In genomic region chr13:95262837-95263381, GRCh38 we compare ENCODE assay signal across 19 cellular contexts. TPM values are rescaled to one million over a fixed set of nuclear protein-coding genes. Genes with fewer than 3 reads are reported as not detected.
DNase-seq lines count a peak whose midpoint lies in the region; ATAC-seq, FAIRE-seq and TF ChIP-seq lines count a peak whose summit lies in the region.
"Had no signal": no experiment of that assay in that cellular context is flagged by ENCODE, and none has a peak within 500 bp of the region (broad histone marks: within the 10 kb centered on the region; RNA-seq: fewer than 3 reads in every experiment).

No MANE protein-coding gene starts in this region.

- H3K4me2 ChIP-seq in GM12878 (ENCODE audit: control insufficient read depth, insufficient read depth) (no peak overlapping the region), mesenchymal stem cell (ENCODE audit: low read length, poor library complexity, severe bottlenecking) (no peak overlapping the region)
- H3K4me2 ChIP-seq: BLaER1 treated with 17β-estradiol and CSF1 and Interleukin-3, amounts not matched to agents 10 nM and 100 nM had no signal

- intact Hi-C loops in GM12878 (cut with micrococcal nuclease; ENCODE audit: unreplicated experiment): loop anchor here (5.0 kb wide), 1 partner anchor 71 kb away; no protein-coding TSS in a partner anchor

- FAIRE-seq in GM12878 (lab: Jason Lieb, UNC) (no peak), small intestine (lab: Jason Lieb, UNC) (no peak)
- FAIRE-seq: GM12891, GM18507, H1, HepG2 had no signal

- peaks cover 8% of the 10 kb centered on the region for H3K79me1 ChIP-seq in mesenchymal stem cell (replicated peaks; ENCODE audit: low read length, poor library complexity, severe bottlenecking)

- POLR2A ChIA-PET in GM12878 (lab: Charles Lee): interaction anchor here (0.5 to 4.9 kb wide), 5 partner anchors 13 to 36 kb away, joined by 3 to 37 read pairs (median 4); partner anchors contain the start of gene ABCC4

- CTCF ChIA-PET in GM12878 (lab: Yijun Ruan, JAX): interaction anchor here (0.5 to 1.7 kb wide), 5 partner anchors 12 to 275 kb away, joined by 3 to 7 read pairs (median 3); no protein-coding TSS in a partner anchor

- H3K27me3 ChIP-seq in GM12878 (replicated peaks in 1 of 2; ENCODE audit: control insufficient read depth in 2 of 2, insufficient read depth in 2 of 2, low read length in 1 of 2) (no peaks in the 10 kb centered on the region), mesenchymal stem cell (ENCODE audit: control insufficient read depth in 1 of 2, insufficient read depth in 1 of 2, low read length in 2 of 2) (no peaks in the 10 kb centered on the region), small intestine (ENCODE audit: control insufficient read depth in 2 of 2, insufficient read depth in 2 of 2, low read length in 2 of 2) (no peaks in the 10 kb centered on the region), Peyer's patch (no peaks in the 10 kb centered on the region)
- H3K27me3 ChIP-seq: BLaER1 treated with 17β-estradiol and CSF1 and Interleukin-3, amounts not matched to agents 10 nM and 100 nM had no signal

- TF ChIP-seq CTCF in GM12878 (IDR thresholded peaks at IDR 0.05 in 2 of 3, conservative IDR thresholded peaks at IDR 0.05 in 1 of 3; ENCODE audit: control insufficient read depth in 2 of 3, extremely low read depth in 1 of 3, insufficient read depth in 1 of 3, low read depth in 3 of 3, low read length in 3 of 3) (no peak), Peyer's patch (IDR thresholded peaks at IDR 0.05) (no peak)

- 79% methylated on average over 9 of the region's 9 CpGs for WGBS in GM12878 (ENCODE audit: insufficient coverage, insufficient replicate concordance, low lambda C conversion rate, missing lambda C conversion rate)
- 100% methylated on average over 6 of the region's 9 CpGs for WGBS in mesenchymal stem cell
- 46 to 74% (median 57%) methylated on average over 9 of the region's 9 CpGs for WGBS in small intestine, 3 donors

- H2BK5ac ChIP-seq in mesenchymal stem cell (ENCODE audit: low read depth, low read length, poor library complexity, severe bottlenecking): no peak overlapping the region

- H2BK120ac ChIP-seq in mesenchymal stem cell (ENCODE audit: low read depth, low read length): no peak overlapping the region

- DNase-seq in Caki2 (ENCODE audit: low read depth) (peak; percentile 51), GM12878 (ENCODE audit: low read depth, low spot score) (no peak), mesenchymal stem cell (no peak), small intestine (peak; percentile 47), Peyer's patch (no peak), pons (ENCODE audit: low spot score) (no peak)
- DNase-seq: 8988T; CD8-positive, alpha-beta T cell; DMS 273 treated with DMSO at 0.1 percent for 48 hours; DMS53; DND-41; EL; H9 had no signal

- no peak overlapping the region for H3K23ac ChIP-seq in mesenchymal stem cell (ENCODE audit: low read length in 2 of 2)

- H3K36me3 ChIP-seq in GM12878 (ENCODE audit: control insufficient read depth in 2 of 2, insufficient read depth in 2 of 2, low read length in 1 of 2) (peaks cover 0 to 9% of the 10 kb centered on the region in 2 experiments; a peak in 3 of 4 replicates), mesenchymal stem cell (ENCODE audit: control insufficient read depth in 1 of 2, insufficient read depth in 2 of 2, low read depth in 1 of 2, low read length in 2 of 2) (peaks cover 4 to 27% of the 10 kb centered on the region in 2 experiments), small intestine (ENCODE audit: control insufficient read depth in 2 of 2, insufficient read depth in 2 of 2, low read length in 2 of 2) (no peaks in the 10 kb centered on the region), Peyer's patch (no peaks in the 10 kb centered on the region)

- H2AFZ ChIP-seq in GM12878 (ENCODE audit: control insufficient read depth, low read depth, low read length): no peak overlapping the region
- H2AFZ ChIP-seq in mesenchymal stem cell (ENCODE audit: low read depth, low read length): no peak overlapping the region

- no TSS peak for BruUV-seq in GM12878 (replicated peaks; lab: Mats Ljungman, UMichigan)

- H3K18ac ChIP-seq in mesenchymal stem cell (ENCODE audit: low read depth in 1 of 2, low read length in 2 of 2): peak overlapping the region in 1 of 2 experiments; percentile 46

- peaks cover 4% of the 10 kb centered on the region; the same call in 2 of the 3 replicates for H3K9me3 ChIP-seq in GM12878 (replicated peaks; ENCODE audit: control insufficient read depth, insufficient read depth, low read length)
- H3K9me3 ChIP-seq in mesenchymal stem cell (ENCODE audit: control insufficient read depth, low read length): no peaks in the 10 kb centered on the region
- no peaks in the 10 kb centered on the region for H3K9me3 ChIP-seq in small intestine (ENCODE audit: control insufficient read depth, low read depth)
- H3K9me3 ChIP-seq in Peyer's patch: no peaks in the 10 kb centered on the region

- no peak for TF ChIP-seq POLR2A in GM12878 (IDR thresholded peaks at IDR 0.05; ENCODE audit: low read depth, low read length)
- no peak for TF ChIP-seq POLR2A in Peyer's patch (IDR thresholded peaks at IDR 0.05)

- RAD21 ChIA-PET in GM12878 (lab: Charles Lee; ENCODE audit: unreplicated experiment): interaction anchor here (1.1 kb wide), 1 partner anchor 33 kb away, joined by 3 read pairs; no protein-coding TSS in a partner anchor

- peak overlapping the region in 1 of 2 experiments; percentile 43 for H3K4ac ChIP-seq in mesenchymal stem cell (ENCODE audit: low read depth in 1 of 2, low read length in 2 of 2)

- H3K27ac ChIP-seq in GM12878 (ENCODE audit: control insufficient read depth, insufficient read depth): peak overlapping the region; percentile 91
- peak overlapping the region; percentile 12 for H3K27ac ChIP-seq in mesenchymal stem cell (ENCODE audit: low read length, poor library complexity, severe bottlenecking)
- no peak overlapping the region for H3K27ac ChIP-seq in small intestine (ENCODE audit: low read depth in 1 of 2, low read length in 1 of 2)
- H3K27ac ChIP-seq in Peyer's patch: no peak overlapping the region
- H3K27ac ChIP-seq: BLaER1 treated with 17β-estradiol and CSF1 and Interleukin-3, amounts not matched to agents 10 nM and 100 nM had no signal

- H3K79me2 ChIP-seq in GM12878 (ENCODE audit: control insufficient read depth, insufficient read depth, low read length): peaks cover 42% of the 10 kb centered on the region

- no peak overlapping the region for H2BK15ac ChIP-seq in mesenchymal stem cell (ENCODE audit: low read depth, poor library complexity, severe bottlenecking)

- H4K91ac ChIP-seq in mesenchymal stem cell (ENCODE audit: low read length): no peak overlapping the region

- TF ChIP-seq RAD21 in GM12878 (IDR thresholded peaks at IDR 0.05; ENCODE audit: insufficient read depth, low read depth, low read length): no peak

- no peak overlapping the region for H2BK12ac ChIP-seq in mesenchymal stem cell (ENCODE audit: low read length in 2 of 2)

- ATAC-seq in GM12878 (no peak), GM19467 (IDR thresholded peaks at IDR 0.05; ENCODE audit: unreplicated experiment) (no peak)
- ATAC-seq: CD8-positive, alpha-beta T cell; HepG2 had no signal

- SMC1A ChIA-PET in GM12878 (lab: Charles Lee; ENCODE audit: uncharacterized antibody, unreplicated experiment): interaction anchor here (0.6 to 2.1 kb wide), 8 partner anchors 8 to 150 kb away, joined by 3 to 5 read pairs (median 4); no protein-coding TSS in a partner anchor

- peak overlapping the region; percentile 13 for H4K8ac ChIP-seq in mesenchymal stem cell (ENCODE audit: low read length)

- H2AK5ac ChIP-seq in mesenchymal stem cell (ENCODE audit: low read length, severe bottlenecking): peak overlapping the region; percentile 71

- in situ Hi-C loops in Caki2 (cut with HindIII; ENCODE audit: low pct_unique_long_range_greater_than_20kb, low sequenced_read_pairs) (no loop called here), GM12878 (cut with MboI) (no loop called here)

- H3K9ac ChIP-seq in GM12878 (ENCODE audit: control insufficient read depth, insufficient read depth, low read length) (no peak overlapping the region), mesenchymal stem cell (ENCODE audit: low read length) (no peak overlapping the region)
- H3K9ac ChIP-seq: BLaER1 treated with 17β-estradiol and CSF1 and Interleukin-3, amounts not matched to agents 10 nM and 100 nM had no signal

- no peak overlapping the region for H3K4me3 ChIP-seq in GM12878
- H3K4me3 ChIP-seq in mesenchymal stem cell (ENCODE audit: insufficient read depth in 1 of 2, low read depth in 1 of 2, low read length in 2 of 2): no peak overlapping the region
- H3K4me3 ChIP-seq in small intestine (ENCODE audit: low read depth in 1 of 2, low read length in 2 of 2): no peak overlapping the region
- no peak overlapping the region for H3K4me3 ChIP-seq in Peyer's patch
- H3K4me3 ChIP-seq: BLaER1 treated with 17β-estradiol and CSF1 and Interleukin-3, amounts not matched to agents 10 nM and 100 nM had no signal

- TF ChIP-seq EP300 in GM12878 (IDR thresholded peaks at IDR 0.05; ENCODE audit: borderline replicate concordance in 1 of 2, control insufficient read depth in 1 of 2, low read depth in 2 of 2, low read length in 2 of 2): no peak

- H3K4me1 ChIP-seq in GM12878 (ENCODE audit: control insufficient read depth, insufficient read depth, low read length) (peaks cover 56% of the 10 kb centered on the region), mesenchymal stem cell (ENCODE audit: control insufficient read depth, insufficient read depth, low read depth, low read length) (peaks cover 14% of the 10 kb centered on the region), small intestine (ENCODE audit: control insufficient read depth in 2 of 2, insufficient read depth in 1 of 2, low read depth in 1 of 2, low read length in 1 of 2) (peaks cover 3 to 5% of the 10 kb centered on the region in 2 donors), Peyer's patch (peaks cover 0 to 6% (median 0%) of the 10 kb centered on the region in 4 donors)

- H4K20me1 ChIP-seq in GM12878 (ENCODE audit: control insufficient read depth, insufficient read depth): no peaks in the 10 kb centered on the region

- no peak overlapping the region for H3K14ac ChIP-seq in mesenchymal stem cell (ENCODE audit: low read length in 2 of 2)

RNA-seq across cellular contexts. Expression of gene ABCC4, which starts 38.3 kb away (rescaled TPM):
- total RNA-seq in Caki2 (2014; rRNA removed; shearing (Covaris generic); ENCODE audit: low replicate concordance): 14.4 and 21.6 TPM in 2 replicates
- 273 and 306 TPM in 2 replicates for total RNA-seq in GM12878 (2013; cell fraction: nucleolus; rRNA removed)
- 28.1 and 37.8 TPM in 2 replicates for total RNA-seq in GM12878 (2014; rRNA removed)
- 34.7 and 37.8 TPM in 2 replicates for total RNA-seq in GM12878 (2014; rRNA removed; fragmentation: Illumina TruSeq; extraction: Trizol)
- total RNA-seq in GM12878 (2021): 35.6 and 36.4 TPM in 2 replicates
- polyA plus RNA-seq in GM12878 (2011; ENCODE audit: low read depth): 8.8 TPM
- polyA plus RNA-seq in GM12878 (2011; rRNA removed): 44.4 and 58.5 TPM in 2 replicates
- polyA plus RNA-seq in GM12878 (2011; cell fraction: cytosol; rRNA removed): 21.1 and 22.0 TPM in 2 replicates
- polyA plus RNA-seq in GM12878 (2011; cell fraction: nucleus; rRNA removed): 30.5 and 31.4 TPM in 2 replicates
- polyA plus RNA-seq in GM12878 (2012): 11.4 and 12.6 TPM in 2 replicates
- 28.3 and 30.3 TPM in 2 replicates for polyA plus RNA-seq in GM12878 (2014; fragmentation: Illumina TruSeq; extraction: Trizol)
- 1 to 10 TPM; 7.2 to 8.0 TPM for polyA plus RNA-seq in GM12878 (2014; fragmentation: Nextera tagmentation; extraction: Ambion mirVana)
- 16.5 and 20.0 TPM in 2 replicates for polyA plus RNA-seq in GM12878 (2014; rRNA removed)
- polyA plus RNA-seq in GM12878 (2016; fragmentation: Nextera tagmentation; extraction: Ambion mirVana): 10 to 100 TPM; 18.3 to 19.3 TPM
- 127 and 164 TPM in 2 replicates for polyA minus RNA-seq in GM12878 (2011; rRNA and poly(A)+ RNA removed)
- polyA minus RNA-seq in GM12878 (2011; cell fraction: cytosol; rRNA and poly(A)+ RNA removed): 26.5 and 28.6 TPM in 2 replicates
- 73.5 and 115 TPM in 2 replicates for polyA minus RNA-seq in GM12878 (2011; cell fraction: nucleus; rRNA and poly(A)+ RNA removed)
- polyA plus RNA-seq in mesenchymal stem cell (2013, experiment 1 of 2): 95.0 TPM
- 95.6 TPM for polyA plus RNA-seq in mesenchymal stem cell (2013, experiment 2 of 2)
- polyA plus RNA-seq in small intestine: 1 to 10 TPM in 2 of 3 donors, under 1 TPM in 1; 0.67 to 8.1 (median 1.4) TPM
- total RNA-seq in Peyer's patch: 10 to 100 TPM in 3 of 4 donors, 1 to 10 TPM in 1; 7.2 to 81.7 (median 13.7) TPM

Comparison
In these comparisons a context has a peak if more than half of its experiments do, and no peak if none do; other contexts are left out.
1. DNase-seq: peak in Caki2 (single experiment) and small intestine (single experiment); none in GM12878 (single experiment), mesenchymal stem cell (single experiment), Peyer's patch (0 of 3) and pons (single experiment).
2. H3K27ac ChIP-seq: peak in GM12878 (single experiment) and mesenchymal stem cell (single experiment); none in small intestine (0 of 2) and Peyer's patch (0 of 4).